In genomic region chr4:54224960-54225670, GRCh38 we compare ENCODE assay signal across 1 cellular context.
TF ChIP-seq lines count a peak whose summit lies in the region.

No MANE protein-coding gene starts in this region.

TF ChIP-seq in GM23338, 12 proteins besides CTCF, POLR2A, EP300 and RAD21 (continued from another document):
- TF ChIP-seq ZNF462 (CRISPR knock-in tag; IDR thresholded peaks at IDR 0.05): no peak
- no peak for TF ChIP-seq EZH2 (IDR thresholded peaks at IDR 0.05; ENCODE audit: low read depth, unreplicated experiment)
- no peak for TF ChIP-seq EZH2phosphoT487 (IDR thresholded peaks at IDR 0.05; ENCODE audit: unreplicated experiment)
